ENCODE assay signal across 19 cellular contexts in genomic region chr4:153260152-153260551, GRCh38. TPM values are rescaled to one million over a fixed set of nuclear protein-coding genes. Genes with fewer than 3 reads are reported as not detected.
DNase-seq lines count a peak whose midpoint lies in the region; ATAC-seq and TF ChIP-seq lines count a peak whose summit lies in the region.
"Had no signal": no experiment of that assay in that cellular context is flagged by ENCODE, and none has a peak within 500 bp of the region (broad histone marks: within the 10 kb centered on the region; RNA-seq: fewer than 3 reads in every experiment).

No MANE protein-coding gene starts in this region.

- ATAC-seq in GM19463 (IDR thresholded peaks at IDR 0.05; ENCODE audit: unreplicated experiment) (no peak), HG03460 (IDR thresholded peaks at IDR 0.05; ENCODE audit: unreplicated experiment) (no peak)
- ATAC-seq: activated naive CD4-positive, alpha-beta T cell treated with anti-CD3 and anti-CD28 coated beads, Interleukin-2, amount 50 U/mL, for 72 hours; activated T-cell treated with anti-CD3 and anti-CD28 coated beads, Interleukin-2, amount 50 U/mL, for 72 hours; body of pancreas; heart right ventricle had no signal

- H3K36me3 Mint-ChIP-seq in HFFc6 (ENCODE audit: low read depth) (peaks cover 8% of the 10 kb centered on the region; the same call in 1 of the 2 replicates), type B pancreatic cell (peaks cover 24% of the 10 kb centered on the region)

- CTCF ChIA-PET in HEK293T (lab: Yijun Ruan, JAX), result no interaction called here

- no peaks in the 10 kb centered on the region for H3K27me3 Mint-ChIP-seq in HFFc6 (ENCODE audit: insufficient read depth)
- no peaks in the 10 kb centered on the region for H3K27me3 Mint-ChIP-seq in type B pancreatic cell

- H3K27ac Mint-ChIP-seq in HFFc6, result peak overlapping the region; percentile 11; the same call in 1 of the 2 replicates
- peak overlapping the region; percentile 76 for H3K27ac Mint-ChIP-seq in type B pancreatic cell
- H3K27ac Mint-ChIP-seq: activated B cell treated with CpG ODN at 0.5 μM for 24 hours; activated naive CD4-positive, alpha-beta T cell treated with anti-CD3 and anti-CD28 coated beads, Interleukin-2, amount 50 U/mL, for 72 hours; activated T-cell treated with anti-CD3 and anti-CD28 coated beads, Interleukin-2, amount 50 U/mL, for 72 hours had no signal

- DNase-seq in HFFc6, result no peak
- DNase-seq in astrocyte of the hippocampus (ENCODE audit: low read depth, low spot score), result peak; percentile 39
- peak; percentile 81 for DNase-seq in islet precursor cell
- no peak for DNase-seq in type B pancreatic cell (ENCODE audit: extremely low spot score, unreplicated experiment)
- DNase-seq in HEK293T (ENCODE audit: extremely low spot score), result no peak
- DNase-seq: activated B cell treated with CpG ODN at 0.5 μM for 24 hours; activated T-cell treated with anti-CD3 and anti-CD28 coated beads, Interleukin-2, amount 50 U/mL, for 72 hours; body of pancreas; colonic mucosa; DMS79; heart right ventricle; naive B cell; NCI-H1436; sigmoid colon; T-helper 9 cell; testis had no signal

- H3K4me3 Mint-ChIP-seq in HFFc6 (peak overlapping the region; percentile 16; the same call in 1 of the 2 replicates), type B pancreatic cell (peak overlapping the region; percentile 66)
- H3K4me3 Mint-ChIP-seq: activated B cell treated with CpG ODN at 0.5 μM for 24 hours; activated T-cell treated with anti-CD3 and anti-CD28 coated beads, Interleukin-2, amount 50 U/mL, for 72 hours; naive B cell had no signal

- peaks cover 8% of the 10 kb centered on the region; the same call in 1 of the 2 replicates for H3K9me3 Mint-ChIP-seq in HFFc6
- H3K9me3 Mint-ChIP-seq in type B pancreatic cell, result peaks cover 12% of the 10 kb centered on the region
- H3K9me3 Mint-ChIP-seq: activated B cell treated with CpG ODN at 0.5 μM for 24 hours had no signal

- POLR2A ChIA-PET in HEK293T (lab: Yijun Ruan, JAX), result interaction anchor here (1.1 kb wide), 1 partner anchor 11 kb away, joined by 4 read pairs; no protein-coding TSS in a partner anchor

- TF ChIP-seq CTCF in HFFc6 (IDR thresholded peaks at IDR 0.05) (no peak), type B pancreatic cell (conservative IDR thresholded peaks at IDR 0.05) (no peak)

- H3K4me1 Mint-ChIP-seq in HFFc6 (ENCODE audit: low read depth), result peaks cover 28% of the 10 kb centered on the region
- peaks cover 28% of the 10 kb centered on the region for H3K4me1 Mint-ChIP-seq in type B pancreatic cell (ENCODE audit: unreplicated experiment)

TF ChIP-seq in HEK293T, 16 proteins besides CTCF, POLR2A, EP300 and RAD21:
- no peak for TF ChIP-seq ELF4 (IDR thresholded peaks at IDR 0.05)
- no peak for TF ChIP-seq NFRKB (IDR thresholded peaks at IDR 0.05)
- TF ChIP-seq HDGF (IDR thresholded peaks at IDR 0.05; ENCODE audit: borderline replicate concordance), result no peak
- TF ChIP-seq, protein P1, sequence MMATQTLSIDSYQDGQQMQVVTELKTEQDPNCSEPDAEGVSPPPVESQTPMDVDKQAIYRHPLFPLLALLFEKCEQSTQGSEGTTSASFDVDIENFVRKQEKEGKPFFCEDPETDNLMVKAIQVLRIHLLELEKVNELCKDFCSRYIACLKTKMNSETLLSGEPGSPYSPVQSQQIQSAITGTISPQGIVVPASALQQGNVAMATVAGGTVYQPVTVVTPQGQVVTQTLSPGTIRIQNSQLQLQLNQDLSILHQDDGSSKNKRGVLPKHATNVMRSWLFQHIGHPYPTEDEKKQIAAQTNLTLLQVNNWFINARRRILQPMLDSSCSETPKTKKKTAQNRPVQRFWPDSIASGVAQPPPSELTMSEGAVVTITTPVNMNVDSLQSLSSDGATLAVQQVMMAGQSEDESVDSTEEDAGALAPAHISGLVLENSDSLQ (IDR thresholded peaks at IDR 0.05), result no peak
- TF ChIP-seq SP1 (IDR thresholded peaks at IDR 0.05), result no peak
- no peak for TF ChIP-seq TARDBP (IDR thresholded peaks at IDR 0.05)
- TF ChIP-seq LEF1 (IDR thresholded peaks at IDR 0.05; ENCODE audit: borderline replicate concordance), result no peak
- no peak for TF ChIP-seq FOXA1 (IDR thresholded peaks at IDR 0.05)
- no peak for TF ChIP-seq L3MBTL2 (conservative IDR thresholded peaks at IDR 0.05)
- TF ChIP-seq BHLHE40 (IDR thresholded peaks at IDR 0.05; ENCODE audit: borderline replicate concordance), result no peak
- TF ChIP-seq FOXM1 (IDR thresholded peaks at IDR 0.05; ENCODE audit: borderline replicate concordance), result no peak
- TF ChIP-seq SUZ12 (IDR thresholded peaks at IDR 0.05), result no peak
- TF ChIP-seq CTBP1 (IDR thresholded peaks at IDR 0.05; ENCODE audit: borderline replicate concordance), result no peak

RNA-seq across cellular contexts. Expression of gene TRIM2, which starts 55.9 kb away (rescaled TPM):
- total RNA-seq in HFFc6 (2021; fragmentation: NEBNext Ultra II Directional; extraction: Animal tissue kit (Norgen Biotek cat#: 25700)), result 10 to 100 TPM; 32.3 to 39.6 (median 34.9) TPM
- 83.1 and 105 TPM in 2 replicates for total RNA-seq in type B pancreatic cell (ENCODE audit: low replicate concordance)

Comparison
In these comparisons a context has a peak if more than half of its experiments do, and no peak if none do; other contexts are left out.
1. DNase-seq: peak in astrocyte of the hippocampus (single experiment) and islet precursor cell (single experiment); none in HFFc6 (single experiment), type B pancreatic cell (single experiment) and HEK293T (single experiment).